6 cellular contexts compared by ENCODE assay signal in genomic region chr4:173564461-173564860, GRCh38. TPM values are rescaled to one million over a fixed set of nuclear protein-coding genes. Genes with fewer than 3 reads are reported as not detected.
"Had no signal": no experiment of that assay in that cellular context is flagged by ENCODE, and none has a peak within 500 bp of the region (broad histone marks: within the 10 kb centered on the region; RNA-seq: fewer than 3 reads in every experiment).

No MANE protein-coding gene starts in this region.

- H3K4me2 ChIP-seq: GM23338 had no signal

- H2AFZ ChIP-seq: GM23338 had no signal

- DNase-seq: H9, HCEC 1CT, IMR-90 had no signal

- H3K4me3 ChIP-seq: GM23338 had no signal

- ATAC-seq: GM23338 had no signal

RNA-seq across cellular contexts. Expression of gene HAND2, which starts 34.4 kb away (rescaled TPM):
- total RNA-seq: GM23338, H1, H9, HT-29 had no signal
